In genomic region chr9:38515055-38515454, GRCh38 we compare ENCODE assay signal across 8 cellular contexts.
A peak's percentile ranks its signal among the peaks of the same experiment; 100 is the strongest.
DNase-seq lines count a peak whose midpoint lies in the region; ATAC-seq, FAIRE-seq and TF ChIP-seq lines count a peak whose summit lies in the region.
"Not testable (repeated sequence)": the region's sequence is repeated elsewhere in the genome, so short reads cannot be mapped to it uniquely, and the experiment has no call there.

No MANE protein-coding gene starts in this region.

- not testable (repeated sequence) for H2BK5ac ChIP-seq in H1 (ENCODE audit: low read depth, low read length)

- not testable (repeated sequence) for BruUV-seq in HCT116 (replicated peaks; lab: Mats Ljungman, UMichigan)

- H3K9me3 ChIP-seq in HCT116 (ENCODE audit: control insufficient read depth in 1 of 2, insufficient read depth in 1 of 2, low read depth in 1 of 2, low read length in 2 of 2); H1 (ENCODE audit: insufficient read depth in 2 of 2, low read depth in 1 of 2, low read length in 1 of 2); stomach: not testable (repeated sequence)

- not testable (repeated sequence) for H4K5ac ChIP-seq in H1 (ENCODE audit: insufficient read length, low read depth, low read length)

- H3K4me2 ChIP-seq in HCT116 (ENCODE audit: low read length); H1 (ENCODE audit: insufficient read depth in 1 of 2, low read depth in 2 of 2, low read length in 2 of 2): not testable (repeated sequence)

- not testable (repeated sequence) for H4K20me1 ChIP-seq in HCT116 (ENCODE audit: insufficient read depth); H1 (replicated peaks in 1 of 2; ENCODE audit: control insufficient read depth in 1 of 2, insufficient read depth in 2 of 2, low read length in 2 of 2)

- not testable (repeated sequence) for H3K9me2 ChIP-seq in HCT116 (ENCODE audit: insufficient read depth)

- not testable (repeated sequence) for H3K18ac ChIP-seq in H1 (ENCODE audit: extremely low read depth, low read length)

- not testable (repeated sequence) for TF ChIP-seq RAD21 in HCT116 (IDR thresholded peaks at IDR 0.05; ENCODE audit: low read depth); H1 (IDR thresholded peaks at IDR 0.05 in 1 of 2, conservative IDR thresholded peaks at IDR 0.05 in 1 of 2; ENCODE audit: low read depth in 2 of 2, low read length in 2 of 2)

- not testable (repeated sequence) for TF ChIP-seq POLR2A in HCT116 (IDR thresholded peaks at IDR 0.05; ENCODE audit: borderline replicate concordance, extremely low read depth, insufficient read depth, insufficient read length); H1 (IDR thresholded peaks at IDR 0.05; ENCODE audit: control extremely low read depth in 1 of 2, low read depth in 2 of 2, low read length in 2 of 2); stomach (IDR thresholded peaks at IDR 0.05)

- not testable (repeated sequence) for H3K23ac ChIP-seq in H1 (ENCODE audit: insufficient read length)

- ATAC-seq in HCT116 = not testable (repeated sequence)

- H3K4me3 ChIP-seq in HCT116 (replicated peaks in 1 of 2; ENCODE audit: low read depth in 1 of 2, low read length in 2 of 2); H1 (ENCODE audit: extremely low read depth in 1 of 4, insufficient read depth in 2 of 4, low read depth in 3 of 4, low read length in 4 of 4); stomach: not testable (repeated sequence)

- peaks cover 7 to 14% of the 10 kb centered on the region in 2 experiments for H3K4me1 ChIP-seq in HCT116 (ENCODE audit: control insufficient read depth in 1 of 2, insufficient read depth in 2 of 2, low read length in 2 of 2)
- not testable (repeated sequence) for H3K4me1 ChIP-seq in H1 (replicated peaks in 1 of 4; ENCODE audit: control insufficient read depth in 3 of 4, insufficient read depth in 4 of 4, low read length in 3 of 4); stomach

- H2AK5ac ChIP-seq in H1 (ENCODE audit: low read depth, low read length) = not testable (repeated sequence)

- not testable (repeated sequence) for H4K91ac ChIP-seq in H1 (replicated peaks; ENCODE audit: insufficient read length, low read length)

- H3K79me1 ChIP-seq in H1 (ENCODE audit: low read depth, low read length) = not testable (repeated sequence)

- intact Hi-C loops in HCT116 (cut with micrococcal nuclease); stomach (cut with DNase I; ENCODE audit: low total_unique reads): not testable (repeated sequence)

- not testable (repeated sequence) for TF ChIP-seq EP300 in H1 (IDR thresholded peaks at IDR 0.05; ENCODE audit: borderline replicate concordance in 1 of 2, low read depth in 2 of 2, low read length in 2 of 2); stomach (IDR thresholded peaks at IDR 0.05)

- not testable (repeated sequence) for H2BK12ac ChIP-seq in H1 (ENCODE audit: low read depth, low read length)

- POLR2A ChIA-PET in HCT116 (lab: Charles Lee); H1 (lab: Charles Lee; ENCODE audit: partially characterized antibody): not testable (repeated sequence)

- H3K14ac ChIP-seq in H1 (ENCODE audit: insufficient read length) = not testable (repeated sequence)

- not testable (repeated sequence) for H3K56ac ChIP-seq in H1 (replicated peaks; ENCODE audit: insufficient read length, low read depth, low read length)

- H3K36me3 ChIP-seq in HCT116 (ENCODE audit: control insufficient read depth in 1 of 2, insufficient read depth in 2 of 2, low read length in 2 of 2); H1 (ENCODE audit: control insufficient read depth in 2 of 4, insufficient read depth in 4 of 4, low read length in 3 of 4); stomach: not testable (repeated sequence)

- not testable (repeated sequence) for H3K27me3 ChIP-seq in HCT116 (ENCODE audit: insufficient read depth, low read length); H1 (replicated peaks in 1 of 4; ENCODE audit: control insufficient read depth in 3 of 4, extremely low read depth in 1 of 4, insufficient read depth in 3 of 4, low read length in 3 of 4); stomach

- peak; percentile 2 for DNase-seq in DMS153 (lab: John Stamatoyannopoulos, UW)
- not testable (repeated sequence) for DNase-seq in HCT116 (ENCODE audit: low read depth, low spot score); H1 (ENCODE audit: low read depth in 1 of 2, low spot score in 2 of 2)
- DNase-seq in NCI-H1105 treated with DMSO at 0.1 percent for 48 hours (lab: John Stamatoyannopoulos, UW) = peak; percentile 17
- DNase-seq in NCI-H2081 treated with DMSO at 0.1 percent for 48 hours (lab: John Stamatoyannopoulos, UW) = peak; percentile 67
- peak; percentile 45 to 58 for DNase-seq in NCI-H526 (lab: John Stamatoyannopoulos, UW)
- DNase-seq in RPMI8226 = peak; percentile 10
- peak; percentile 36 for DNase-seq in stomach

- H2BK120ac ChIP-seq in H1 (replicated peaks; ENCODE audit: low read depth, low read length) = not testable (repeated sequence)

- H2BK20ac ChIP-seq in H1 (ENCODE audit: low read length) = not testable (repeated sequence)

- H2BK15ac ChIP-seq in H1 (ENCODE audit: low read length) = not testable (repeated sequence)

- CTCF ChIA-PET in HCT116 (lab: Charles Lee); H1 (lab: Charles Lee; ENCODE audit: partially characterized antibody): not testable (repeated sequence)

- H4K8ac ChIP-seq in H1 (ENCODE audit: extremely low read depth, insufficient read depth, low read length) = not testable (repeated sequence)

- H3K4ac ChIP-seq in H1 (replicated peaks; ENCODE audit: insufficient read length, low read depth, low read length) = not testable (repeated sequence)

- RAD21 ChIA-PET in HCT116 (lab: Charles Lee; ENCODE audit: low non-redundant PET in 1 of 2, low total read pairs in 2 of 2, uncharacterized antibody in 2 of 2, unreplicated experiment in 2 of 2) = not testable (repeated sequence)

- FAIRE-seq in H1 (lab: Jason Lieb, UNC) = peak; percentile 39

- TF ChIP-seq CTCF in HCT116 (IDR thresholded peaks at IDR 0.05 in 2 of 3, conservative IDR thresholded peaks at IDR 0.05 in 1 of 3; ENCODE audit: borderline replicate concordance in 1 of 3, insufficient read depth in 1 of 3, low read depth in 2 of 3, low read length in 2 of 3); H1 (IDR thresholded peaks at IDR 0.05; ENCODE audit: control extremely low read depth in 1 of 3, insufficient read depth in 1 of 3, low read depth in 1 of 3, low read length in 3 of 3); stomach (IDR thresholded peaks at IDR 0.05): not testable (repeated sequence)

- H3K9ac ChIP-seq in HCT116 (ENCODE audit: low read length); H1 (replicated peaks in 1 of 4; ENCODE audit: extremely low read depth in 1 of 4, low read depth in 3 of 4, low read length in 3 of 4): not testable (repeated sequence)

- H3K27ac ChIP-seq in HCT116 (ENCODE audit: low read depth, low read length); H1 (ENCODE audit: low read depth, low read length); stomach: not testable (repeated sequence)

- H2AFZ ChIP-seq in HCT116 (ENCODE audit: low read depth, low read length, poor library complexity, severe bottlenecking) = peak overlapping the region; percentile 78
- H2AFZ ChIP-seq in H1 (ENCODE audit: low read length) = not testable (repeated sequence)

- 78% methylated on average over 3 of the region's 3 CpGs; no CpG with 5 or more reads in 1 of the 2 experiments for WGBS in H1 (ENCODE audit: extremely low coverage in 1 of 2, insufficient coverage in 1 of 2, insufficient read length in 1 of 2, insufficient replicate concordance in 2 of 2, low coverage in 1 of 2, low lambda C conversion rate in 2 of 2, missing lambda C conversion rate in 1 of 2), 2 experiments
- 25 to 43% (median 30%) methylated on average over 3 of the region's 3 CpGs for WGBS in stomach, 5 donors

- not testable (repeated sequence) for H3K79me2 ChIP-seq in HCT116 (ENCODE audit: insufficient read depth, low read length); H1 (ENCODE audit: control insufficient read depth in 1 of 2, insufficient read depth in 2 of 2, low read length in 2 of 2)

- not testable (repeated sequence) for H3K23me2 ChIP-seq in H1 (ENCODE audit: low read depth, low read length)
